ENCODE assay signal across 8 cellular contexts in genomic region chr13:27425918-27426630, GRCh38. TPM values are rescaled to one million over a fixed set of nuclear protein-coding genes. Genes with fewer than 3 reads are reported as not detected.
A peak's percentile ranks its signal among the peaks of the same experiment; 100 is the strongest.
DNase-seq lines count a peak whose midpoint lies in the region; ATAC-seq and TF ChIP-seq lines count a peak whose summit lies in the region.

No MANE protein-coding gene starts in this region.

- H3K4me1 ChIP-seq in ACC112 (ENCODE audit: control insufficient read depth, insufficient read depth, low read length, unreplicated experiment) = peaks cover 10% of the 10 kb centered on the region
- peaks cover 14 to 23% of the 10 kb centered on the region in 2 donors for H3K4me1 ChIP-seq in lung (ENCODE audit: control insufficient read depth in 2 of 2, insufficient read depth in 2 of 2, low read length in 2 of 2)

- H3K9me3 ChIP-seq in lung (ENCODE audit: control insufficient read depth in 2 of 2, insufficient read depth in 1 of 2, low read length in 1 of 2) = no peaks in the 10 kb centered on the region

- DNase-seq in NCI-H510A treated with DMSO at 0.1 percent for 48 hours (lab: John Stamatoyannopoulos, UW) (peak; percentile 70), ecto neural progenitor cell (ENCODE audit: low spot score) (peak; percentile 66), lung (ENCODE audit: low spot score) (peak; percentile 82)
- DNase-seq in activated CD4-positive, alpha-beta T cell treated with anti-CD3 and anti-CD28 coated beads, Interleukin-2, amount 50 U/mL, for 1 hour = peak; percentile 72
- peak; percentile 56 for DNase-seq in stimulated activated CD8-positive, alpha-beta memory T cell treated with anti-CD3 and anti-CD28 coated beads, Interleukin-12 subunit alpha, Interleukin-12 subunit beta, amount 100 ng/mL, for 4 hours (ENCODE audit: low read depth)

- no peaks in the 10 kb centered on the region for H3K36me3 ChIP-seq in ACC112 (ENCODE audit: insufficient read depth, low read length)
- peaks cover 9 to 16% of the 10 kb centered on the region in 2 donors for H3K36me3 ChIP-seq in lung (ENCODE audit: control insufficient read depth in 2 of 2, insufficient read depth in 2 of 2, low read length in 2 of 2)

- H3K79me2 ChIP-seq in ACC112 (ENCODE audit: control insufficient read depth, insufficient read depth, low read length, unreplicated experiment) = peaks cover 26% of the 10 kb centered on the region

- TF ChIP-seq CTCF in lung (IDR thresholded peaks at IDR 0.05; ENCODE audit: control extremely low read depth, extremely low read depth) = no peak

- H3K27ac ChIP-seq in ACC112 (ENCODE audit: low read depth, low read length) (peak overlapping the region; percentile 37), lung (ENCODE audit: low read depth in 1 of 2, low read length in 1 of 2) (peak overlapping the region; percentile 88 to 95)

- H3K4me3 ChIP-seq in ACC112 (ENCODE audit: low read depth, low read length) (peak overlapping the region; percentile 97), lung (no peak overlapping the region)

- ATAC-seq in GM18520 (IDR thresholded peaks at IDR 0.05; ENCODE audit: unreplicated experiment) (peak; percentile 54), HG03097 (IDR thresholded peaks at IDR 0.05; ENCODE audit: low FRiP score, unreplicated experiment) (peak; percentile 52), lung (ENCODE audit: insufficient read depth, low FRiP score) (peak; percentile 79)

- H2AFZ ChIP-seq in ACC112 (ENCODE audit: low read length, unreplicated experiment) = no peak overlapping the region

- WGBS in lung, 2 donors = 13 to 14% methylated on average over 17 of the region's 17 CpGs

- H3K27me3 ChIP-seq in ACC112 (ENCODE audit: insufficient read depth, low read length) (no peaks in the 10 kb centered on the region), lung (ENCODE audit: control insufficient read depth, insufficient read depth) (no peaks in the 10 kb centered on the region)

RNA-seq across cellular contexts. Expression of gene GTF3A, which starts 1.7 kb away (rescaled TPM):
- total RNA-seq in lung = 10 to 100 TPM; 38.2 to 97.4 TPM
- 100 to 1,000 TPM; 125 to 241 TPM for polyA plus RNA-seq in lung

RNA-seq across cellular contexts. Expression of gene MTIF3, which starts 24.3 kb away (rescaled TPM):
- 10 to 100 TPM; 26.9 to 45.4 TPM for total RNA-seq in lung
- 10 to 100 TPM; 47.7 to 64.7 TPM for polyA plus RNA-seq in lung
